Comparison of ENCODE assay signal across 20 cellular contexts in the genomic region with DNA sequence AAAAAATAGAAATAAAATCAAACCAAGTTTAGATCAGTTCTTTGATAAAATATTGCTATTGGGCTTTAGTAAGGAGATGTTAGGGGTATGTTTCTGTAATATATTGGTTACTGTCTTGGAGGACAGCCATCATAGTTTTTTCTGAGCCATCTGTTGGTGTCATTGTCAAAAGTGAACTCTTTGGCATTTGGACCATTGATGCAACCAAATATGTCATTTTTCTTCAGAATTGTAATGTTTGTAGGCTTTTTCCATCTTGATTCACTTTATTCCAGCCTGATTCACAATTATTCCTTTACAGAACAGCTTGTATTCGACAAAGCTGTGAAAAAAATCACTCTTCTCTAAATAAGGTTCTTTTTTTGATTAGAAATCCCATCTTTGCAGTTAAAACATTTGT. TPM values are rescaled to one million over a fixed set of nuclear protein-coding genes. Genes with fewer than 3 reads are reported as not detected.
A peak's percentile ranks its signal among the peaks of the same experiment; 100 is the strongest.
DNase-seq lines count a peak whose midpoint lies in the region; TF ChIP-seq lines count a peak whose summit lies in the region.
"Had no signal": no experiment of that assay in that cellular context is flagged by ENCODE, and none has a peak within 500 bp of the region (broad histone marks: within the 10 kb centered on the region; RNA-seq: fewer than 3 reads in every experiment).

No MANE protein-coding gene starts in this region.

- no peaks in the 10 kb centered on the region for H3K79me2 ChIP-seq in smooth muscle cell (ENCODE audit: low read depth)

- DNase-seq in DMS 273 (lab: John Stamatoyannopoulos, UW; ENCODE audit: unreplicated experiment) (peak; percentile 26), DMS 273 treated with DMSO at 0.1 percent for 48 hours (lab: John Stamatoyannopoulos, UW) (no peak), NCI-H446 (lab: John Stamatoyannopoulos, UW) (peak; percentile 43 to 67), substantia nigra (lab: John Stamatoyannopoulos, UW) (no peak), smooth muscle cell (lab: John Stamatoyannopoulos, UW; ENCODE audit: unreplicated experiment) (no peak), activated gamma-delta T cell (lab: John Stamatoyannopoulos, UW) (no peak)
- no peak for DNase-seq in stimulated activated CD4-positive, alpha-beta T cell treated with anti-CD3 and anti-CD28 coated beads, Interleukin-4, amount 100 ng/mL, for 4 hours
- DNase-seq: Caco-2; CD4-positive, CD25-positive, alpha-beta regulatory T cell; DMS53; HFFc6; KBM-7; NCI-H1048; NCI-H146; NCI-H2107; NCI-H774; PC-3 had no signal

- no peak overlapping the region for H3K9ac ChIP-seq in smooth muscle cell (ENCODE audit: low read depth)

- H3K4me3 ChIP-seq in smooth muscle cell: no peak overlapping the region

- H3K4me2 ChIP-seq in smooth muscle cell: no peak overlapping the region

- no peaks in the 10 kb centered on the region for H3K27me3 ChIP-seq in smooth muscle cell (ENCODE audit: low read depth)

- no peak for TF ChIP-seq CTCF in smooth muscle cell (IDR thresholded peaks at IDR 0.05; ENCODE audit: borderline replicate concordance, insufficient read depth, poor library complexity, severe bottlenecking)

- peaks cover 95% of the 10 kb centered on the region for H4K20me1 ChIP-seq in smooth muscle cell (ENCODE audit: low read depth)

- no peak overlapping the region for H2AFZ ChIP-seq in smooth muscle cell (ENCODE audit: low read depth)

- H3K4me1 ChIP-seq in smooth muscle cell (ENCODE audit: low read depth): peaks cover 3% of the 10 kb centered on the region

- no peaks in the 10 kb centered on the region for H3F3A ChIP-seq in smooth muscle cell (ENCODE audit: low read depth)

- no peaks in the 10 kb centered on the region for H3K9me3 ChIP-seq in smooth muscle cell (replicated peaks; ENCODE audit: low read depth)
- H3K9me3 ChIP-seq: Caco-2 had no signal

- 96% methylated on average over 1 of the region's 1 CpG for WGBS in smooth muscle cell (ENCODE audit: low lambda C conversion rate)

- H3K36me3 ChIP-seq in smooth muscle cell (ENCODE audit: low read depth): no peaks in the 10 kb centered on the region

- H3K27ac ChIP-seq in cingulate gyrus (ENCODE audit: low read depth, low read length) (peak overlapping the region; percentile 97), substantia nigra (ENCODE audit: low read depth, low read length, poor library complexity, severe bottlenecking) (peak overlapping the region; percentile 95), smooth muscle cell (ENCODE audit: low read depth) (no peak overlapping the region)
- H3K27ac ChIP-seq: 22Rv1, RWPE1 had no signal

RNA-seq across cellular contexts. Expression of gene SMNDC1, which starts 37.5 kb away (rescaled TPM):
- 17.7 and 25.6 TPM in 2 replicates for total RNA-seq in smooth muscle cell
- 19.0 and 22.2 TPM in 2 replicates for polyA plus RNA-seq in smooth muscle cell

RNA-seq across cellular contexts. Expression of gene MXI1, which starts 59.8 kb away (rescaled TPM):
- total RNA-seq in smooth muscle cell: 42.6 and 52.3 TPM in 2 replicates
- 35.9 and 47.9 TPM in 2 replicates for polyA plus RNA-seq in smooth muscle cell

Comparison
In these comparisons a context has a peak if more than half of its experiments do, and no peak if none do; other contexts are left out.
1. DNase-seq: peak in DMS 273 (single experiment) and NCI-H446 (2 of 2); none in DMS 273 treated with DMSO at 0.1 percent for 48 hours (single experiment), substantia nigra (0 of 49), stimulated activated CD4-positive, alpha-beta T cell treated with anti-CD3 and anti-CD28 coated beads, Interleukin-4, amount 100 ng/mL, for 4 hours (0 of 2), smooth muscle cell (single experiment) and activated gamma-delta T cell (single experiment).